In genomic region chr3:142359367-142359766, GRCh38 we compare ENCODE assay signal across 28 cellular contexts.
"Had no signal": no experiment of that assay in that cellular context is flagged by ENCODE, and none has a peak within 500 bp of the region (broad histone marks: within the 10 kb centered on the region; RNA-seq: fewer than 3 reads in every experiment).

No MANE protein-coding gene starts in this region.

- H3K4me2 ChIP-seq: hepatocyte, smooth muscle cell had no signal

- DNase-seq: dorsolateral prefrontal cortex; effector CD4-positive, alpha-beta T cell; foreskin fibroblast; gastrocnemius medialis; heart left ventricle; left cardiac atrium; left lung; mesenchymal stem cell; naive thymus-derived CD4-positive, alpha-beta T cell; nephron progenitor cell; nucleus accumbens; stimulated activated CD4-positive, alpha-beta T cell treated with anti-CD3 and anti-CD28 coated beads, Interleukin-12 subunit alpha, Interleukin-12 subunit beta, amount 100 ng/mL, for 4 hours; stimulated activated CD4-positive, alpha-beta T cell treated with anti-CD3 and anti-CD28 coated beads, Interleukin-1b, Interleukin-23, amount 100 ng/mL, for 48 hours; stimulated activated CD4-positive, alpha-beta T cell treated with anti-CD3 and anti-CD28 coated beads, Interleukin-4, amount 100 ng/mL, for 1 hour; stimulated activated CD8-positive, alpha-beta memory T cell treated with anti-CD3 and anti-CD28 coated beads, Interleukin-4, amount 100 ng/mL, for 48 hours; stimulated activated naive CD4-positive, alpha-beta T cell; stimulated activated naive CD8-positive, alpha-beta T cell treated with anti-CD3 and anti-CD28 coated beads, Interleukin-15, amount 100 ng/mL, for 72 hours; thyroid gland; trophoblast cell had no signal

- H3K4me3 Mint-ChIP-seq: mesothelial cell of epicardium; naive thymus-derived CD4-positive, alpha-beta T cell; nephron progenitor cell; stimulated activated naive CD8-positive, alpha-beta T cell treated with anti-CD3 and anti-CD28 coated beads, Interleukin-15, amount 100 ng/mL, for 72 hours had no signal

- H3K36me3 ChIP-seq: prostate gland had no signal

- H3K27me3 Mint-ChIP-seq: naive thymus-derived CD4-positive, alpha-beta T cell; stimulated activated naive CD8-positive, alpha-beta T cell treated with anti-CD3 and anti-CD28 coated beads, Interleukin-15, amount 100 ng/mL, for 72 hours had no signal

- ATAC-seq: esophagus mucosa; gastrocnemius medialis; heart left ventricle; left cardiac atrium; left lung; naive thymus-derived CD4-positive, alpha-beta T cell; sciatic nerve; stimulated activated naive CD8-positive, alpha-beta T cell treated with anti-CD3 and anti-CD28 coated beads, Interleukin-15, amount 100 ng/mL, for 72 hours had no signal

- H3K4me3 ChIP-seq: dorsolateral prefrontal cortex, gastrocnemius medialis, heart left ventricle, hepatocyte, left lung, prostate gland, right atrium auricular region, smooth muscle cell, thyroid gland, vagina had no signal

- H3K79me2 ChIP-seq: hepatocyte had no signal

- H2AFZ ChIP-seq: hepatocyte had no signal

- H3K4me1 Mint-ChIP-seq: mesothelial cell of epicardium; nephron progenitor cell; stimulated activated naive CD8-positive, alpha-beta T cell treated with anti-CD3 and anti-CD28 coated beads, Interleukin-15, amount 100 ng/mL, for 72 hours had no signal

- H3K27me3 ChIP-seq: dorsolateral prefrontal cortex, gastrocnemius medialis, heart left ventricle, hepatocyte, left lung, right atrium auricular region, thyroid gland, vagina had no signal

- H3K9me3 ChIP-seq: gastrocnemius medialis, heart left ventricle, left lung, prostate gland, right atrium auricular region, thyroid gland, vagina had no signal

- H3K9me3 Mint-ChIP-seq: nephron progenitor cell; stimulated activated naive CD8-positive, alpha-beta T cell treated with anti-CD3 and anti-CD28 coated beads, Interleukin-15, amount 100 ng/mL, for 72 hours had no signal

- H3K27ac ChIP-seq: dorsolateral prefrontal cortex, epithelial cell of prostate, gastrocnemius medialis, heart left ventricle, hepatocyte, left lung, right atrium auricular region, thyroid gland, vagina had no signal

- H3K27ac Mint-ChIP-seq: mesothelial cell of epicardium; nephron progenitor cell; stimulated activated naive CD8-positive, alpha-beta T cell treated with anti-CD3 and anti-CD28 coated beads, Interleukin-15, amount 100 ng/mL, for 72 hours had no signal

- H3K4me1 ChIP-seq: gastrocnemius medialis, heart left ventricle, left lung, prostate gland, right atrium auricular region, vagina had no signal
